ENCODE assay signal across 17 cellular contexts in the genomic region with DNA sequence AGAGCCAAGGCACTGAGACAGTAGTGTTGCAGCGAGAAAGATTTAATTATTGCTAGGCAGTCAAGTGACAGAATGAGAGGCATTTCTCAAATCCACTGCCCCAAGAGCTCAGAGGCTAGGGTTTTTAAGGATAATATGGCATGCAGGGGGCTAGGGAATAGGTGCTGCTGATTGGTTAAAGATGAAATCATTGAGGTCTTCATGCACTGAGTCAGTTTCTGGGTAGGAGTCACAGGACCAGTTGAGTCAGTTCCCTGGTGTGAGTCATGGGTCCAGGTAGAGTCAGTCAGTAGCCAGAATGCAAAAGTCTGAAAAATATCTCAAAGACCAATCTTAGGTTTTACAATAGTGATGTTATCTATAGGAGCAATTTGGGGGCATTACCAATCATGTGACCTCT.
DNase-seq lines count a peak whose midpoint lies in the region; ATAC-seq and TF ChIP-seq lines count a peak whose summit lies in the region.
"Had no signal": no experiment of that assay in that cellular context is flagged by ENCODE, and none has a peak within 500 bp of the region (broad histone marks: within the 10 kb centered on the region; RNA-seq: fewer than 3 reads in every experiment).

No MANE protein-coding gene starts in this region.

- peak; percentile 78 to 79 for ATAC-seq in activated T-cell treated with anti-CD3 and anti-CD28 coated beads, Interleukin-2, amount 50 U/mL, for 4 hours
- no peak for ATAC-seq in left colon
- ATAC-seq in HG02571 (IDR thresholded peaks at IDR 0.05; ENCODE audit: unreplicated experiment) = no peak
- ATAC-seq in upper lobe of left lung (ENCODE audit: low FRiP score in 2 of 2) = no peak
- ATAC-seq: CD8-positive, alpha-beta T cell; left lobe of liver had no signal

- H3K36me3 ChIP-seq in HEK293 (ENCODE audit: control insufficient read depth in 2 of 2, insufficient read depth in 1 of 2, low read length in 2 of 2) = no peaks in the 10 kb centered on the region
- no peaks in the 10 kb centered on the region for H3K36me3 ChIP-seq in upper lobe of left lung
- H3K36me3 ChIP-seq: Peyer's patch had no signal

- peaks cover 2% of the 10 kb centered on the region for H3K4me1 Mint-ChIP-seq in activated T-cell treated with anti-CD3 and anti-CD28 coated beads, Interleukin-2, amount 50 U/mL, for 4 hours (ENCODE audit: low read depth)
- H3K4me1 Mint-ChIP-seq in activated T-cell treated with anti-CD3 and anti-CD28 coated beads, Interleukin-2, amount 50 U/mL, for 24 hours (ENCODE audit: low read depth) = peaks cover 8% of the 10 kb centered on the region

- 94 to 100% methylated on average over 1 of the region's 1 CpG for WGBS in upper lobe of left lung, 2 donors

- H3K27ac Mint-ChIP-seq in activated T-cell treated with anti-CD3 and anti-CD28 coated beads, Interleukin-2, amount 50 U/mL, for 24 hours = no peak overlapping the region
- H3K27ac Mint-ChIP-seq: CD8-positive, alpha-beta T cell had no signal

- H3K4me3 Mint-ChIP-seq in activated T-cell treated with anti-CD3 and anti-CD28 coated beads, Interleukin-2, amount 50 U/mL, for 4 hours = no peak overlapping the region
- no peak overlapping the region for H3K4me3 Mint-ChIP-seq in activated T-cell treated with anti-CD3 and anti-CD28 coated beads, Interleukin-2, amount 50 U/mL, for 24 hours
- H3K4me3 Mint-ChIP-seq: CD8-positive, alpha-beta T cell had no signal

- no peaks in the 10 kb centered on the region for H3K9me3 Mint-ChIP-seq in activated T-cell treated with anti-CD3 and anti-CD28 coated beads, Interleukin-2, amount 50 U/mL, for 4 hours
- H3K9me3 Mint-ChIP-seq in activated T-cell treated with anti-CD3 and anti-CD28 coated beads, Interleukin-2, amount 50 U/mL, for 24 hours = no peaks in the 10 kb centered on the region
- H3K9me3 Mint-ChIP-seq: CD8-positive, alpha-beta T cell had no signal

- TF ChIP-seq EP300 in upper lobe of left lung (IDR thresholded peaks at IDR 0.05) = no peak

- POLR2A ChIA-PET in HEK293 (lab: Yijun Ruan, JAX) = no interaction called here

- CTCF ChIA-PET in HEK293 (lab: Yijun Ruan, JAX) = no interaction called here

- TF ChIP-seq CTCF in HEK293 (tag by site-specific recombination; IDR thresholded peaks at IDR 0.05) (no peak), retinal pigment epithelial cell (conservative IDR thresholded peaks at IDR 0.05; ENCODE audit: low read depth, low read length) (no peak), upper lobe of left lung (IDR thresholded peaks at IDR 0.05) (no peak)

- TF ChIP-seq POLR2A in upper lobe of left lung (IDR thresholded peaks at IDR 0.05) = no peak

- H3K4me3 ChIP-seq in HEK293 (ENCODE audit: low read depth, low read length) (no peak overlapping the region), retinal pigment epithelial cell (ENCODE audit: low read length) (no peak overlapping the region), upper lobe of left lung (no peak overlapping the region)
- H3K4me3 ChIP-seq: Peyer's patch had no signal

- no peaks in the 10 kb centered on the region for H3K27me3 ChIP-seq in upper lobe of left lung
- H3K27me3 ChIP-seq: Peyer's patch had no signal

- H3K27ac ChIP-seq in HEK293 (ENCODE audit: extremely low read depth, low read depth, low read length) (no peak overlapping the region), upper lobe of left lung (no peak overlapping the region)
- H3K27ac ChIP-seq: Peyer's patch had no signal

- H3K27me3 Mint-ChIP-seq in activated T-cell treated with anti-CD3 and anti-CD28 coated beads, Interleukin-2, amount 50 U/mL, for 4 hours (ENCODE audit: low read depth) = no peaks in the 10 kb centered on the region
- H3K27me3 Mint-ChIP-seq in activated T-cell treated with anti-CD3 and anti-CD28 coated beads, Interleukin-2, amount 50 U/mL, for 24 hours = peaks cover 8% of the 10 kb centered on the region

- DNase-seq in activated T-cell treated with anti-CD3 and anti-CD28 coated beads, Interleukin-2, amount 50 U/mL, for 4 hours = no peak
- DNase-seq in activated T-cell treated with anti-CD3 and anti-CD28 coated beads, Interleukin-2, amount 50 U/mL, for 24 hours = no peak
- DNase-seq in astrocyte of the hippocampus (ENCODE audit: low read depth, low spot score) = peak; percentile 25
- peak; percentile 58 for DNase-seq in retinal pigment epithelial cell (ENCODE audit: low read depth)
- DNase-seq in left colon = no peak
- DNase-seq in upper lobe of left lung = no peak
- DNase-seq: activated gamma-delta T cell; aorta; CD8-positive, alpha-beta T cell; DMS79; NCI-H1436; NCI-H2171 treated with DMSO at 0.1 percent for 48 hours; NCI-H774; Peyer's patch had no signal

- intact Hi-C loops in left colon (cut with DNase I, micrococcal nuclease) = no loop called here

- no peaks in the 10 kb centered on the region for H3K4me1 ChIP-seq in HEK293 (ENCODE audit: control insufficient read depth, insufficient read depth, low read length)
- H3K4me1 ChIP-seq in upper lobe of left lung = no peaks in the 10 kb centered on the region
- H3K4me1 ChIP-seq: Peyer's patch had no signal

- H3K9me3 ChIP-seq in HEK293 (ENCODE audit: control insufficient read depth, insufficient read depth, low read depth, low read length) (no peaks in the 10 kb centered on the region), upper lobe of left lung (peaks cover 0 to 4% (median 2%) of the 10 kb centered on the region in 4 donors)
- H3K9me3 ChIP-seq: Peyer's patch had no signal

- H3K36me3 Mint-ChIP-seq in activated T-cell treated with anti-CD3 and anti-CD28 coated beads, Interleukin-2, amount 50 U/mL, for 4 hours (ENCODE audit: insufficient read depth) = no peaks in the 10 kb centered on the region
- no peaks in the 10 kb centered on the region for H3K36me3 Mint-ChIP-seq in activated T-cell treated with anti-CD3 and anti-CD28 coated beads, Interleukin-2, amount 50 U/mL, for 24 hours (ENCODE audit: low read depth)
- H3K36me3 Mint-ChIP-seq: CD8-positive, alpha-beta T cell had no signal

TF ChIP-seq in HEK293, 187 proteins besides CTCF, POLR2A, EP300 and RAD21:
- peak; percentile 68 for TF ChIP-seq SETDB1 (IDR thresholded peaks at IDR 0.05; ENCODE audit: insufficient read length, low read length)
- no peak for TF ChIP-seq ZNF830 (tag by site-specific recombination; IDR thresholded peaks at IDR 0.05; ENCODE audit: low read depth)

Comparison
In these comparisons a context has a peak if more than half of its experiments do, and no peak if none do; other contexts are left out.
1. ATAC-seq: peak in activated T-cell treated with anti-CD3 and anti-CD28 coated beads, Interleukin-2, amount 50 U/mL, for 4 hours (2 of 2); none in left colon (single experiment), HG02571 (single experiment) and upper lobe of left lung (0 of 2).
2. DNase-seq: peak in astrocyte of the hippocampus (single experiment) and retinal pigment epithelial cell (single experiment); none in activated T-cell treated with anti-CD3 and anti-CD28 coated beads, Interleukin-2, amount 50 U/mL, for 4 hours (single experiment), activated T-cell treated with anti-CD3 and anti-CD28 coated beads, Interleukin-2, amount 50 U/mL, for 24 hours (single experiment), left colon (0 of 2) and upper lobe of left lung (0 of 2).